In genomic region chr2:114384441-114384840, GRCh38 we compare ENCODE assay signal across 36 cellular contexts. TPM values are rescaled to one million over a fixed set of nuclear protein-coding genes. Genes with fewer than 3 reads are reported as not detected.
"Had no signal": no experiment of that assay in that cellular context is flagged by ENCODE, and none has a peak within 500 bp of the region (broad histone marks: within the 10 kb centered on the region; RNA-seq: fewer than 3 reads in every experiment).

No MANE protein-coding gene starts in this region.

- H3K27me3 ChIP-seq: adrenal gland, ascending aorta, body of pancreas, brain microvascular endothelial cell, breast epithelium, cardiac muscle cell, colonic mucosa had no signal

- DNase-seq: activated effector memory CD4-positive, alpha-beta T cell treated with anti-CD3 and anti-CD28 coated beads, Interleukin-2, amount 50 U/mL, for 16 hours; activated effector memory CD4-positive, alpha-beta T cell treated with Interleukin-2 at 50 U/mL for 16 hours; activated gamma-delta T cell; activated gamma-delta T cell treated with Interleukin-2 at 50 U/mL for 16 hours; activated naive CD4-positive, alpha-beta T cell; activated naive CD4-positive, alpha-beta T cell treated with anti-CD3 and anti-CD28 coated beads for 36 hours; activated naive CD4-positive, alpha-beta T cell treated with anti-CD3 and anti-CD28 coated beads, Interleukin-2, amount 10 ng/mL, durations not matched to agents 7 days and 5 days; activated naive CD4-positive, alpha-beta T cell treated with anti-CD3 and anti-CD28 coated beads, Interleukin-2, amount 50 U/mL, for 16 hours; activated naive CD4-positive, alpha-beta T cell treated with Interleukin-2 at 50 U/mL for 16 hours; activated naive CD8-positive, alpha-beta T cell treated with anti-CD3 and anti-CD28 coated beads for 36 hours; activated naive CD8-positive, alpha-beta T cell treated with anti-CD3 and anti-CD28 coated beads, Interleukin-2, amount 10 ng/mL, durations not matched to agents 7 days and 5 days; activated naive CD8-positive, alpha-beta T cell treated with anti-CD3 and anti-CD28 coated beads, Interleukin-2, amount 50 U/mL, for 24 hours; activated T-cell treated with anti-CD3 and anti-CD28 coated beads, Interleukin-2, amount 50 U/mL, for 48 hours; activated T-cell treated with anti-CD3 and anti-CD28 coated beads, Interleukin-2, amount 50 U/mL, for 72 hours; adrenal gland; amniotic stem cell; amygdala; anterior cingulate cortex; aorta; body of pancreas; brain microvascular endothelial cell; caudate nucleus; central memory CD4-positive, alpha-beta T cell; cerebellar nuclear complex; colonic mucosa had no signal

- H3K27ac ChIP-seq: adrenal gland, ascending aorta, body of pancreas, brain microvascular endothelial cell, breast epithelium, cardiac muscle cell, colonic mucosa had no signal

- FAIRE-seq: astrocyte, bronchial epithelial cell, colon had no signal

- H3K4me1 ChIP-seq: ascending aorta, body of pancreas, breast epithelium, colonic mucosa had no signal

- H3K4me3 ChIP-seq: adrenal gland, ascending aorta, body of pancreas, breast epithelium, cardiac muscle cell, colonic mucosa had no signal

- H3K36me3 ChIP-seq: adrenal gland, ascending aorta, brain microvascular endothelial cell, breast epithelium, cardiac muscle cell, colonic mucosa had no signal

- H3K9me3 ChIP-seq: adrenal gland, ascending aorta, body of pancreas, colonic mucosa had no signal

- ATAC-seq: activated naive CD4-positive, alpha-beta T cell treated with anti-CD3 and anti-CD28 coated beads, Interleukin-2, amount 50 U/mL, for 72 hours; activated naive CD8-positive, alpha-beta T cell treated with anti-CD3 and anti-CD28 coated beads, Interleukin-2, amount 50 U/mL, for 24 hours; activated T-cell treated with anti-CD3 and anti-CD28 coated beads, Interleukin-2, amount 50 U/mL, for 72 hours; activated T-helper 17 cell treated with anti-CD3 and anti-CD28 coated beads, Interleukin-2, amount 50 U/mL, for 72 hours; body of pancreas had no signal

RNA-seq across cellular contexts. Expression of gene DPP10, which starts 58.0 kb away (rescaled TPM):
- total RNA-seq: activated naive CD4-positive, alpha-beta T cell treated with anti-CD3 and anti-CD28 coated beads for 36 hours; activated naive CD4-positive, alpha-beta T cell treated with anti-CD3 and anti-CD28 coated beads, Interleukin-2, amount 50 U/mL, for 72 hours; activated naive CD8-positive, alpha-beta T cell treated with anti-CD3 and anti-CD28 coated beads for 36 hours; activated naive CD8-positive, alpha-beta T cell treated with anti-CD3 and anti-CD28 coated beads, Interleukin-2, amount 10 ng/mL, durations not matched to agents 7 days and 5 days; activated T-cell treated with anti-CD3 and anti-CD28 coated beads, Interleukin-2, amount 50 U/mL, for 72 hours; activated T-helper 1 cell treated with anti-CD3 and anti-CD28 coated beads, Interleukin-12 subunit alpha, Interleukin-12 subunit beta, Interleukin-2, Interleukin-4 antibody, amounts not matched to agents 30 ng/mL and 10 ng/mL and 1 ng/mL, durations not matched to agents 14 hours and 24 hours and 36 hours; activated T-helper 17 cell treated with anti-CD3 and anti-CD28 coated beads, Interleukin-2, amount 50 U/mL, for 72 hours; activated T-helper 2 cell treated with anti-CD3 and anti-CD28 coated beads, Interferon-gamma antibody, Interleukin-2, Interleukin-4, amounts not matched to agents 10 μg/mL and 5 μg/mL and 100 μg/mL, durations not matched to agents 14 hours and 24 hours and 36 hours; aorta; ascending aorta; chondrocyte had no signal
